8 cellular contexts compared by ENCODE assay signal in genomic region chr17:63446218-63446980, GRCh38. TPM values are rescaled to one million over a fixed set of nuclear protein-coding genes. Genes with fewer than 3 reads are reported as not detected.
DNase-seq lines count a peak whose midpoint lies in the region; ATAC-seq and TF ChIP-seq lines count a peak whose summit lies in the region.

CYB561 (minus strand) TSS chr17:63446306; CDS start chr17:63437547, 8,759 bp downstream.

- no peaks in the 10 kb centered on the region for H4K20me1 ChIP-seq in hepatocyte (ENCODE audit: insufficient read depth, poor library complexity, severe bottlenecking)

- TF ChIP-seq CTCF in ascending aorta (IDR thresholded peaks at IDR 0.05) (peak in 1 of 3 experiments; percentile 36), hepatocyte (IDR thresholded peaks at IDR 0.05; ENCODE audit: poor library complexity) (peak; percentile 16), sigmoid colon (IDR thresholded peaks at IDR 0.05) (peak in 1 of 4 experiments; percentile 7)

- peak; percentile 45 for ATAC-seq in GM21717 (IDR thresholded peaks at IDR 0.05; ENCODE audit: unreplicated experiment)

- H3K27me3 ChIP-seq in ascending aorta (no peaks in the 10 kb centered on the region), hepatocyte (no peaks in the 10 kb centered on the region), sigmoid colon (no peaks in the 10 kb centered on the region)

- intact Hi-C loops in ascending aorta (cut with DNase I) (loop anchor here (1.0 to 5.0 kb wide), 2 partner anchors 104 to 176 kb away; partner anchors contain the start of genes DCAF7 and MAP3K3), sigmoid colon (cut with DNase I) (loop anchor here (1.0 to 5.0 kb wide), 3 partner anchors 104 to 681 kb away; partner anchors contain the start of gene DCAF7)

- peaks cover 21% of the 10 kb centered on the region for H3K4me1 Mint-ChIP-seq in T-helper 1 cell treated with Interleukin-12 subunit alpha and Interleukin-12 subunit beta and Interleukin-4 antibody, amounts not matched to agents 30 μg/mL and 1 μg/mL, for 36 hours (ENCODE audit: low read depth)

- H3K36me3 ChIP-seq in ascending aorta (no peaks in the 10 kb centered on the region), hepatocyte (replicated peaks; ENCODE audit: insufficient read depth, low read depth) (no peaks in the 10 kb centered on the region), sigmoid colon (no peaks in the 10 kb centered on the region)

- peak within 1 kb of the TSS; percentile 94 for H3K4me2 ChIP-seq in hepatocyte

- peak within 1 kb of the TSS; percentile 75 to 82 for H3K4me3 ChIP-seq in ascending aorta
- H3K4me3 ChIP-seq in hepatocyte, result peak within 1 kb of the TSS; percentile 50
- H3K4me3 ChIP-seq in sigmoid colon, result peak within 1 kb of the TSS; percentile 41 to 71 (median 63)

- peaks cover 30% of the 10 kb centered on the region for H3K27me3 Mint-ChIP-seq in T-helper 1 cell treated with Interleukin-12 subunit alpha and Interleukin-12 subunit beta and Interleukin-4 antibody, amounts not matched to agents 30 μg/mL and 1 μg/mL, for 36 hours (ENCODE audit: low read depth)

- DNase-seq in EH (ENCODE audit: low read depth) (peak; percentile 71), Kasumi-1 (lab: John Stamatoyannopoulos, UW) (peak; percentile 79 to 86), ascending aorta (ENCODE audit: low spot score in 2 of 2) (peak in 1 of 2 donors; percentile 84), hepatocyte (ENCODE audit: low spot score) (peak; percentile 88), sigmoid colon (peak; percentile 89), SK-N-DZ (ENCODE audit: low spot score) (no peak)

- H3K79me2 ChIP-seq in hepatocyte, result peaks cover 10% of the 10 kb centered on the region

- H2AFZ ChIP-seq in hepatocyte, result peak within 1 kb of the TSS; percentile 98

- TF ChIP-seq POLR2A in sigmoid colon (IDR thresholded peaks at IDR 0.05), result no peak

- peak within 1 kb of the TSS; percentile 65 for H3K27ac Mint-ChIP-seq in T-helper 1 cell treated with Interleukin-12 subunit alpha and Interleukin-12 subunit beta and Interleukin-4 antibody, amounts not matched to agents 30 μg/mL and 1 μg/mL, for 36 hours

- peaks cover 8 to 9% of the 10 kb centered on the region in 2 donors for H3K4me1 ChIP-seq in ascending aorta
- peaks cover 21% of the 10 kb centered on the region for H3K4me1 ChIP-seq in hepatocyte (ENCODE audit: insufficient read depth)
- peaks cover 0 to 28% (median 18%) of the 10 kb centered on the region in 4 donors for H3K4me1 ChIP-seq in sigmoid colon

- 11% methylated on average over 61 of the region's 89 CpGs for WGBS in hepatocyte (ENCODE audit: low lambda C conversion rate, missing lambda C conversion rate)
- WGBS in sigmoid colon, 2 donors, result 1% methylated on average over 89 of the region's 89 CpGs

- H3K9me2 ChIP-seq in hepatocyte (replicated peaks; ENCODE audit: insufficient read depth), result no peaks in the 10 kb centered on the region

- no peaks in the 10 kb centered on the region for H3K9me3 Mint-ChIP-seq in T-helper 1 cell treated with Interleukin-12 subunit alpha and Interleukin-12 subunit beta and Interleukin-4 antibody, amounts not matched to agents 30 μg/mL and 1 μg/mL, for 36 hours

- TF ChIP-seq EP300 in sigmoid colon (IDR thresholded peaks at IDR 0.05), result no peak

- peak within 1 kb of the TSS; percentile 14 to 79 for H3K27ac ChIP-seq in ascending aorta
- peak within 1 kb of the TSS; percentile 77 for H3K27ac ChIP-seq in hepatocyte
- peak within 1 kb of the TSS; percentile 67 to 80 (median 74) for H3K27ac ChIP-seq in sigmoid colon

- H3K4me3 Mint-ChIP-seq in T-helper 1 cell treated with Interleukin-12 subunit alpha and Interleukin-12 subunit beta and Interleukin-4 antibody, amounts not matched to agents 30 μg/mL and 1 μg/mL, for 36 hours, result peak within 1 kb of the TSS; percentile 75

- H3K36me3 Mint-ChIP-seq in T-helper 1 cell treated with Interleukin-12 subunit alpha and Interleukin-12 subunit beta and Interleukin-4 antibody, amounts not matched to agents 30 μg/mL and 1 μg/mL, for 36 hours (ENCODE audit: low read depth), result peaks cover 1% of the 10 kb centered on the region

- H3K9me3 ChIP-seq in ascending aorta (no peaks in the 10 kb centered on the region), hepatocyte (ENCODE audit: low read depth) (no peaks in the 10 kb centered on the region), sigmoid colon (no peaks in the 10 kb centered on the region)

RNA-seq across cellular contexts. Expression of gene CYB561, which starts in this region (rescaled TPM):
- total RNA-seq in ascending aorta, result 23.0 TPM
- total RNA-seq in hepatocyte, result 12.9 and 15.1 TPM in 2 replicates
- 20.2 and 20.6 TPM in 2 replicates for polyA plus RNA-seq in hepatocyte
- 10 to 100 TPM in 3 of 4 donors, 1 to 10 TPM in 1; 6.3 to 16.4 (median 12.9) TPM for total RNA-seq in sigmoid colon
- 10 to 100 TPM in 2 of 3 donors, 1 to 10 TPM in 1; 9.0 to 59.2 (median 10.2) TPM for polyA plus RNA-seq in sigmoid colon
- polyA plus RNA-seq in SK-N-DZ (2014; cell fraction: cytosol; rRNA removed), result 6.6 and 14.1 TPM in 2 replicates
- 15.1 and 15.3 TPM in 2 replicates for polyA plus RNA-seq in SK-N-DZ (2014; cell fraction: nucleus; rRNA removed)
